ENCODE assay signal across 1 cellular context in genomic region chr2:177348735-177349693, GRCh38.
A peak's percentile ranks its signal among the peaks of the same experiment; 100 is the strongest.
TF ChIP-seq lines count a peak whose summit lies in the region.

No MANE protein-coding gene starts in this region.

TF ChIP-seq in HepG2, 621 proteins besides CTCF, POLR2A, EP300 and RAD21 (continued from another document and continues in another):
- no peak for TF ChIP-seq SRSF9 (IDR thresholded peaks at IDR 0.05; ENCODE audit: borderline replicate concordance, insufficient read depth, low read depth, low read length, poor library complexity, severe bottlenecking)
- TF ChIP-seq ZC3H4 (CRISPR knock-in tag; IDR thresholded peaks at IDR 0.05; ENCODE audit: borderline replicate concordance) = no peak
- no peak for TF ChIP-seq ZNF333 (CRISPR knock-in tag; IDR thresholded peaks at IDR 0.05; ENCODE audit: borderline replicate concordance)
- TF ChIP-seq RBAK (CRISPR knock-in tag; IDR thresholded peaks at IDR 0.05) = no peak
- TF ChIP-seq ZNF580 (CRISPR knock-in tag; IDR thresholded peaks at IDR 0.05; ENCODE audit: borderline replicate concordance, low read depth) = no peak
- TF ChIP-seq NFRKB (IDR thresholded peaks at IDR 0.05) = no peak
- no peak for TF ChIP-seq ZBTB7A (CRISPR knock-in tag; IDR thresholded peaks at IDR 0.05)
- TF ChIP-seq ZNF773 (CRISPR knock-in tag; IDR thresholded peaks at IDR 0.05; ENCODE audit: borderline replicate concordance) = no peak
- no peak for TF ChIP-seq ZNF850 (CRISPR knock-in tag; conservative IDR thresholded peaks at IDR 0.05)
- no peak for TF ChIP-seq ZNF318 (CRISPR knock-in tag; IDR thresholded peaks at IDR 0.05)
- no peak for TF ChIP-seq ZNF564 (CRISPR knock-in tag; IDR thresholded peaks at IDR 0.05)
- TF ChIP-seq TIGD3 (CRISPR knock-in tag; IDR thresholded peaks at IDR 0.05; ENCODE audit: borderline replicate concordance) = no peak
- TF ChIP-seq ZZZ3 (CRISPR knock-in tag; IDR thresholded peaks at IDR 0.05; ENCODE audit: borderline replicate concordance) = no peak
- TF ChIP-seq IRX3 (CRISPR knock-in tag; IDR thresholded peaks at IDR 0.05; ENCODE audit: borderline replicate concordance, low read depth) = no peak
- no peak for TF ChIP-seq ZNF563 (CRISPR knock-in tag; IDR thresholded peaks at IDR 0.05)
- TF ChIP-seq ZFP82 (CRISPR knock-in tag; IDR thresholded peaks at IDR 0.05; ENCODE audit: borderline replicate concordance) = no peak
- no peak for TF ChIP-seq GLI4 (CRISPR knock-in tag; IDR thresholded peaks at IDR 0.05; ENCODE audit: borderline replicate concordance)
- no peak for TF ChIP-seq STAT6 (CRISPR knock-in tag; IDR thresholded peaks at IDR 0.05; ENCODE audit: borderline replicate concordance)
- no peak for TF ChIP-seq MYNN (CRISPR knock-in tag; IDR thresholded peaks at IDR 0.05; ENCODE audit: low read depth)
- TF ChIP-seq MNT (IDR thresholded peaks at IDR 0.05) = no peak
- no peak for TF ChIP-seq ZNF878 (CRISPR knock-in tag; IDR thresholded peaks at IDR 0.05)
- no peak for TF ChIP-seq ZFAT (CRISPR knock-in tag; conservative IDR thresholded peaks at IDR 0.05)
- no peak for TF ChIP-seq TERF1 (CRISPR knock-in tag; IDR thresholded peaks at IDR 0.05)
- TF ChIP-seq ZNF326 (CRISPR knock-in tag; IDR thresholded peaks at IDR 0.05; ENCODE audit: borderline replicate concordance) = no peak
- no peak for TF ChIP-seq HDAC1 (CRISPR knock-in tag; IDR thresholded peaks at IDR 0.05)
- TF ChIP-seq MLXIP (CRISPR knock-in tag; IDR thresholded peaks at IDR 0.05; ENCODE audit: borderline replicate concordance) = no peak
- peak; percentile 32; the same call in 1 of the 2 replicates for TF ChIP-seq FOXA1 (IDR thresholded peaks at IDR 0.05)
- TF ChIP-seq FOXA1 (CRISPR knock-in tag; IDR thresholded peaks at IDR 0.05) = no peak
- no peak for TF ChIP-seq IRF1 (CRISPR knock-in tag; IDR thresholded peaks at IDR 0.05; ENCODE audit: low read depth)
- TF ChIP-seq HDAC2 (CRISPR knock-in tag; IDR thresholded peaks at IDR 0.05) = no peak
- no peak for TF ChIP-seq DDIT3 (CRISPR knock-in tag; IDR thresholded peaks at IDR 0.05)
- peak; percentile 38; the same call in 1 of the 2 replicates for TF ChIP-seq ERF (CRISPR knock-in tag; IDR thresholded peaks at IDR 0.05)
- TF ChIP-seq HMGXB3 (CRISPR knock-in tag; IDR thresholded peaks at IDR 0.05; ENCODE audit: borderline replicate concordance) = peak; percentile 88; the same call in 1 of the 2 replicates
